Comparison of ENCODE assay signal across 16 cellular contexts in the genomic region with DNA sequence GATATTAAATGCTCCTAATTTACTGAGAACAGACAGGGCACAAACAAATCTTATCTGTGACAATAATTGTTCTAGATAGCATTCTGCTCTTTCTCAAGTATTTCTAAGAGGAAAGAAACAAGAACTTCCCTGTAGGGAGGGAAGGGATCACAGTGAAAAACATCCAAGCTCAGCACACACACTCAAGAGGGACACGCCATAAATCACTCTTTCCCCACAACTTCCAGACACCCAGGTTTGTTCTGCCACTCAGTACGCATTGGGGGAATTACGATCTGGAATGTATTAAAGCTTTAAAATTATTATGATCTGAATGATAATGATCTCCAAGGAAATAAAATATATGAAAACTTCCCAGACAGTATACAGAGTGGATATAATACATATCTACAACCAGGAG.
DNase-seq lines count a peak whose midpoint lies in the region; ATAC-seq and TF ChIP-seq lines count a peak whose summit lies in the region.
"Had no signal": no experiment of that assay in that cellular context is flagged by ENCODE, and none has a peak within 500 bp of the region (broad histone marks: within the 10 kb centered on the region; RNA-seq: fewer than 3 reads in every experiment).

No MANE protein-coding gene starts in this region.

- TF ChIP-seq CTCF in SK-N-SH (IDR thresholded peaks at IDR 0.05) = no peak
- TF ChIP-seq CTCF in HL-60 (IDR thresholded peaks at IDR 0.05; ENCODE audit: insufficient read depth, low read length) = no peak
- no peak for TF ChIP-seq CTCF in testis (IDR thresholded peaks at IDR 0.05)

- H3K27ac ChIP-seq in SK-N-SH (ENCODE audit: low read depth in 2 of 2, low read length in 1 of 2) (no peak overlapping the region), HL-60 (replicated peaks) (0 out of 2 replicates have a peak overlapping the region, but pooled peaks have one; percentile 5), testis (no peak overlapping the region)
- H3K27ac ChIP-seq: BLaER1, C4-2B, GM23248 had no signal

- CTCF ChIA-PET in SK-N-SH (lab: Yijun Ruan, JAX) = no interaction called here

- no peak for TF ChIP-seq RAD21 in SK-N-SH (IDR thresholded peaks at IDR 0.05; ENCODE audit: low read length)

- no peak for ATAC-seq in SK-N-SH treated with all-trans-retinoic acid at 6 μM for 48 hours
- ATAC-seq: CD8-positive, alpha-beta T cell had no signal

- TF ChIP-seq EP300 in SK-N-SH (IDR thresholded peaks at IDR 0.05; ENCODE audit: borderline replicate concordance in 1 of 2, low read depth in 1 of 2, low read length in 1 of 2) = no peak

- H3K9me3 ChIP-seq in SK-N-SH (no peaks in the 10 kb centered on the region), testis (no peaks in the 10 kb centered on the region)
- H3K9me3 ChIP-seq: BLaER1, Caco-2 had no signal

- peaks cover 4 to 10% of the 10 kb centered on the region in 2 experiments; a peak in 2 of 4 replicates for H3K4me1 ChIP-seq in SK-N-SH (ENCODE audit: control insufficient read depth in 1 of 2, insufficient read depth in 2 of 2, low read depth in 1 of 2, low read length in 1 of 2)
- no peaks in the 10 kb centered on the region for H3K4me1 ChIP-seq in testis
- H3K4me1 ChIP-seq: BLaER1, Caco-2 had no signal

- no peaks in the 10 kb centered on the region for H3K27me3 ChIP-seq in SK-N-SH (ENCODE audit: insufficient read depth)
- H3K27me3 ChIP-seq in HL-60 (ENCODE audit: insufficient read depth, poor library complexity, severe bottlenecking) = no peaks in the 10 kb centered on the region
- H3K27me3 ChIP-seq in testis = no peaks in the 10 kb centered on the region
- H3K27me3 ChIP-seq: BLaER1 had no signal

- H2AFZ ChIP-seq in SK-N-SH (ENCODE audit: low read depth) = no peak overlapping the region
- H2AFZ ChIP-seq: GM23248 had no signal

- H3K79me2 ChIP-seq in SK-N-SH (ENCODE audit: insufficient read depth) = no peaks in the 10 kb centered on the region

- intact Hi-C loops in testis (cut with DNase I; ENCODE audit: low total_unique reads) = no loop called here

- no peaks in the 10 kb centered on the region for H3K9me2 ChIP-seq in SK-N-SH

- no peak for TF ChIP-seq POLR2A in testis (IDR thresholded peaks at IDR 0.05)

- DNase-seq in SK-N-SH (no peak), HL-60 (ENCODE audit: low read depth in 1 of 2, low spot score in 1 of 2) (no peak), renal cortical epithelial cell (ENCODE audit: low read depth) (peak; percentile 8), NCI-H1694 (lab: John Stamatoyannopoulos, UW) (no peak), testis (no peak)
- DNase-seq: Caco-2; CD4-positive, CD25-positive, alpha-beta regulatory T cell; CD8-positive, alpha-beta T cell; DMS153; DND-41; GM23248; H7; HCEC 1CT had no signal

- no peak overlapping the region for H3K4me2 ChIP-seq in SK-N-SH
- H3K4me2 ChIP-seq: BLaER1 had no signal

- 39% methylated on average over 3 of the region's 3 CpGs for WGBS in SK-N-SH (ENCODE audit: low lambda C conversion rate)
- WGBS in testis, 2 donors = 73 to 96% methylated on average over 3 of the region's 3 CpGs

- H3K36me3 ChIP-seq in SK-N-SH (replicated peaks in 1 of 2; ENCODE audit: control insufficient read depth in 1 of 2, insufficient read depth in 2 of 2, low read length in 1 of 2) (no peaks in the 10 kb centered on the region), testis (ENCODE audit: low read depth, missing control alignments) (no peaks in the 10 kb centered on the region)
- H3K36me3 ChIP-seq: BLaER1 had no signal

- H3K4me3 ChIP-seq in SK-N-SH (ENCODE audit: low read depth in 2 of 2, low read length in 1 of 2) (no peak overlapping the region), HL-60 (replicated peaks; ENCODE audit: insufficient read depth, low read length) (no peak overlapping the region), testis (no peak overlapping the region)
- H3K4me3 ChIP-seq: BLaER1, GM23248 had no signal

- H3K9ac ChIP-seq in SK-N-SH = no peak overlapping the region
- H3K9ac ChIP-seq: BLaER1, GM23248 had no signal

- POLR2A ChIA-PET in SK-N-SH (lab: Yijun Ruan, JAX) = no interaction called here

- H3F3A ChIP-seq in SK-N-SH (replicated peaks; ENCODE audit: insufficient read depth) = no peaks in the 10 kb centered on the region

- no peaks in the 10 kb centered on the region for H4K20me1 ChIP-seq in SK-N-SH (ENCODE audit: insufficient read depth)
- H4K20me1 ChIP-seq: BLaER1 had no signal

TF ChIP-seq in SK-N-SH, 30 proteins besides CTCF, POLR2A, EP300 and RAD21:
- TF ChIP-seq MEF2A (IDR thresholded peaks at IDR 0.05; ENCODE audit: borderline replicate concordance, low read depth) (no peak), RFX5 (IDR thresholded peaks at IDR 0.05; ENCODE audit: low read length) (no peak), GATA2 (CRISPR knock-in tag; IDR thresholded peaks at IDR 0.05) (0 out of 2 replicates have a peak, but pooled peaks have one; percentile 7), IRF3 (IDR thresholded peaks at IDR 0.05; ENCODE audit: low read depth, low read length) (no peak), YY1 (IDR thresholded peaks at IDR 0.05; ENCODE audit: low read depth) (no peak), NFIC (IDR thresholded peaks at IDR 0.05; ENCODE audit: borderline replicate concordance) (no peak), FOXJ3 (CRISPR knock-in tag; IDR thresholded peaks at IDR 0.05) (no peak), RXRA (IDR thresholded peaks at IDR 0.05; ENCODE audit: borderline replicate concordance, low read depth) (no peak), MXI1 (IDR thresholded peaks at IDR 0.05; ENCODE audit: low read depth, low read length) (no peak)

TF ChIP-seq in SK-N-SH treated with all-trans-retinoic acid at 6 μM for 48 hours, 23 proteins besides CTCF, POLR2A, EP300 and RAD21:
- TF ChIP-seq RARB (CRISPR knock-in tag; IDR thresholded peaks at IDR 0.05) (no peak), SNAI2 (CRISPR knock-in tag; IDR thresholded peaks at IDR 0.05) (no peak), POU6F1 (CRISPR knock-in tag; IDR thresholded peaks at IDR 0.05; ENCODE audit: borderline replicate concordance, low read depth) (no peak), OSR1 (CRISPR knock-in tag; IDR thresholded peaks at IDR 0.05) (no peak), PPARA (CRISPR knock-in tag; IDR thresholded peaks at IDR 0.05; ENCODE audit: borderline replicate concordance) (no peak), ZC3H10 (CRISPR knock-in tag; IDR thresholded peaks at IDR 0.05) (no peak), ARNTL (CRISPR knock-in tag; IDR thresholded peaks at IDR 0.05; ENCODE audit: borderline replicate concordance, low read depth) (no peak), ESRRG (CRISPR knock-in tag; IDR thresholded peaks at IDR 0.05) (no peak), ZNF565 (CRISPR knock-in tag; conservative IDR thresholded peaks at IDR 0.05; ENCODE audit: low read depth) (no peak), BACH2 (CRISPR knock-in tag; IDR thresholded peaks at IDR 0.05; ENCODE audit: borderline replicate concordance) (no peak), ZFP3 (CRISPR knock-in tag; IDR thresholded peaks at IDR 0.05) (no peak)
